13 cellular contexts compared by ENCODE assay signal in the genomic region with DNA sequence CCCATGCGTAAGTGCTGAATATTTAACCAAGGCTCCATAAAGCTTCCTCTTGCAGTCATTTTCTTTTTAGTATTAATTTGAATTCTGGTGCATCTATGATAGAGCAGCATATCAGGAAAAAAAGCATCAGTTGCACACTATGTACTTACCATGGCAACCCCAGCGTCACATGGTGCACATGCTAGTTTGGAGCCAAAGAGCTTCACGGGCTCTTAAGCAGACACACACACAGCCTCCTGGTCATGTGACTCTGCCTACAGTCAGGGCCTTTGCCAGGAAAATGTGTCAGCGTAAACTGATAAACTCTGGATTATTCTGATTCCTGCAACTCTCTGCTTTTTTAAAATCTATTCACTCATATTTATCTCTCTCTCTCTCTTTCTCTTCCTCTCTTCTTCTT. TPM values are rescaled to one million over a fixed set of nuclear protein-coding genes. Genes with fewer than 3 reads are reported as not detected.
A peak's percentile ranks its signal among the peaks of the same experiment; 100 is the strongest.
DNase-seq lines count a peak whose midpoint lies in the region; ATAC-seq, FAIRE-seq and TF ChIP-seq lines count a peak whose summit lies in the region.
"Had no signal": no experiment of that assay in that cellular context is flagged by ENCODE, and none has a peak within 500 bp of the region (broad histone marks: within the 10 kb centered on the region; RNA-seq: fewer than 3 reads in every experiment).

No MANE protein-coding gene starts in this region.

- no peaks in the 10 kb centered on the region for H3K27me3 ChIP-seq in K562 (ENCODE audit: control insufficient read depth in 2 of 2, insufficient read depth in 2 of 2, low read length in 2 of 2)
- H3K27me3 ChIP-seq: ovary, SJCRH30 had no signal

- no peaks in the 10 kb centered on the region for H3K79me2 ChIP-seq in K562 (ENCODE audit: control insufficient read depth, insufficient read depth, low read length)

- ATAC-seq in K562 = no peak
- no peak for ATAC-seq in HG02798 (IDR thresholded peaks at IDR 0.05; ENCODE audit: poor library complexity, unreplicated experiment)
- no peak for ATAC-seq in GM18520 (IDR thresholded peaks at IDR 0.05; ENCODE audit: unreplicated experiment)
- ATAC-seq: activated T-cell treated with anti-CD3 and anti-CD28 coated beads, Interleukin-2, amount 50 U/mL, for 72 hours; stimulated activated naive CD8-positive, alpha-beta T cell treated with anti-CD3 and anti-CD28 coated beads, Interleukin-15, amount 100 ng/mL, for 72 hours had no signal

- no peaks in the 10 kb centered on the region for H3K36me3 Mint-ChIP-seq in immature natural killer cell

- H3K27ac ChIP-seq in K562 (ENCODE audit: extremely low read depth, low read depth, low read length) = no peak overlapping the region
- H3K27ac ChIP-seq: ovary, SJCRH30 had no signal

- H3K27ac Mint-ChIP-seq in immature natural killer cell = no peak overlapping the region
- H3K27ac Mint-ChIP-seq: activated T-cell treated with anti-CD3 and anti-CD28 coated beads, Interleukin-2, amount 50 U/mL, for 72 hours; stimulated activated naive CD8-positive, alpha-beta T cell treated with anti-CD3 and anti-CD28 coated beads, Interleukin-15, amount 100 ng/mL, for 72 hours had no signal

- peaks cover 0 to 4% (median 3%) of the 10 kb centered on the region in 3 donors for H3K27me3 Mint-ChIP-seq in immature natural killer cell (ENCODE audit: low read depth in 3 of 3)

- H3K4me1 ChIP-seq in K562 (replicated peaks in 1 of 2; ENCODE audit: control insufficient read depth in 2 of 2, insufficient read depth in 2 of 2, low read length in 2 of 2) = no peaks in the 10 kb centered on the region
- H3K4me1 ChIP-seq: SJCRH30 had no signal

- H3K4me1 Mint-ChIP-seq in immature natural killer cell = no peaks in the 10 kb centered on the region
- H3K4me1 Mint-ChIP-seq: stimulated activated naive CD8-positive, alpha-beta T cell treated with anti-CD3 and anti-CD28 coated beads, Interleukin-15, amount 100 ng/mL, for 72 hours had no signal

- no peak overlapping the region for H3K9ac ChIP-seq in K562 (ENCODE audit: insufficient read depth in 1 of 2, low read depth in 2 of 2, low read length in 2 of 2)

- CTCF ChIA-PET in K562 (lab: Yijun Ruan, JAX; ENCODE audit: low intra/inter-chr PET ratio) = no interaction called here

- TF ChIP-seq EP300 in K562 (IDR thresholded peaks at IDR 0.05; ENCODE audit: low read length) = no peak

- H3K9me3 ChIP-seq in K562 (replicated peaks; ENCODE audit: control insufficient read depth, insufficient read depth, low read depth, low read length) = no peaks in the 10 kb centered on the region
- H3K9me3 ChIP-seq: ovary, SJCRH30 had no signal

- POLR2A ChIA-PET in K562 (lab: Yijun Ruan, JAX) = interaction anchor here (0.6 kb wide), 1 partner anchor 304 kb away, joined by 3 read pairs; no protein-coding TSS in a partner anchor

- no peak overlapping the region for H3K4me3 ChIP-seq in K562
- H3K4me3 ChIP-seq: ovary, SJCRH30 had no signal

- no peak for FAIRE-seq in K562 (lab: Jason Lieb, UNC)
- FAIRE-seq: D721Med had no signal

- H3K4me3 Mint-ChIP-seq in immature natural killer cell = no peak overlapping the region
- H3K4me3 Mint-ChIP-seq: activated T-cell treated with anti-CD3 and anti-CD28 coated beads, Interleukin-2, amount 50 U/mL, for 72 hours; stimulated activated naive CD8-positive, alpha-beta T cell treated with anti-CD3 and anti-CD28 coated beads, Interleukin-15, amount 100 ng/mL, for 72 hours had no signal

- H3K4me2 ChIP-seq in K562 (ENCODE audit: insufficient read depth, low read length) = no peak overlapping the region

- intact Hi-C loops in K562 (cut with micrococcal nuclease) = no loop called here

- H2AFZ ChIP-seq in K562 (ENCODE audit: low read depth, low read length) = no peak overlapping the region

- no peaks in the 10 kb centered on the region for H4K20me1 ChIP-seq in K562 (replicated peaks; ENCODE audit: control insufficient read depth, insufficient read depth, low read length)

- H3K9me1 ChIP-seq in K562 (ENCODE audit: control insufficient read depth, insufficient read depth, low read length) = no peaks in the 10 kb centered on the region

- no TSS peak for BruUV-seq in K562 (replicated peaks; lab: Mats Ljungman, UMichigan)

- WGBS in K562 (ENCODE audit: insufficient coverage, low coverage, missing lambda C conversion rate) = 12% methylated on average over 4 of the region's 4 CpGs

- in situ Hi-C loops in K562 (cut with MboI) = no loop called here

- H3K36me3 ChIP-seq in K562 (ENCODE audit: control insufficient read depth, insufficient read depth, low read length) = no peaks in the 10 kb centered on the region
- H3K36me3 ChIP-seq: ovary, SJCRH30 had no signal

- DNase-seq in DMS153 (lab: John Stamatoyannopoulos, UW) (peak; percentile 72), NCI-H2081 (lab: John Stamatoyannopoulos, UW) (peak; percentile 81 to 93), K562 (ENCODE audit: extremely low read depth in 1 of 4, low spot score in 3 of 4) (peak in 1 of 4 experiments; percentile 23), middle frontal gyrus (ENCODE audit: extremely low spot score, low spot score) (peak; percentile 33), immature natural killer cell (no peak)
- no peak for DNase-seq in activated CD4-positive, alpha-beta T cell treated with anti-CD3 and anti-CD28 coated beads for 1 hour
- DNase-seq: activated T-cell treated with anti-CD3 and anti-CD28 coated beads, Interleukin-2, amount 50 U/mL, for 72 hours; ovary; stimulated activated naive CD8-positive, alpha-beta T cell treated with anti-CD3 and anti-CD28 coated beads, Interleukin-15, amount 100 ng/mL, for 72 hours had no signal

- TF ChIP-seq CTCF in K562 (IDR thresholded peaks at IDR 0.05 in 2 of 3, conservative IDR thresholded peaks at IDR 0.05 in 1 of 3; ENCODE audit: insufficient read depth in 2 of 3, low read depth in 1 of 3, low read length in 3 of 3) = no peak

- no peak for TF ChIP-seq RAD21 in K562 (CRISPR knock-in tag; conservative IDR thresholded peaks at IDR 0.05 in 1 of 2, IDR thresholded peaks at IDR 0.05 in 1 of 2)

- TF ChIP-seq POLR2A in K562 (conservative IDR thresholded peaks at IDR 0.05) = no peak

- H3K9me3 Mint-ChIP-seq in immature natural killer cell = peaks cover 0 to 4% (median 0%) of the 10 kb centered on the region in 6 donors
- H3K9me3 Mint-ChIP-seq: activated T-cell treated with anti-CD3 and anti-CD28 coated beads, Interleukin-2, amount 50 U/mL, for 72 hours; stimulated activated naive CD8-positive, alpha-beta T cell treated with anti-CD3 and anti-CD28 coated beads, Interleukin-15, amount 100 ng/mL, for 72 hours had no signal

TF ChIP-seq in K562, 482 proteins besides CTCF, POLR2A, EP300 and RAD21 (continues in another document):
- TF ChIP-seq FOXJ2 (tag; IDR thresholded peaks at IDR 0.05) = peak; percentile 89

RNA-seq across cellular contexts. Expression of gene NYAP2, which starts 30.2 kb away (rescaled TPM):
- 0.07 and 0.16 TPM in 2 replicates for total RNA-seq in K562 (2011; cell fraction: chromatin; rRNA removed; ENCODE audit: low replicate concordance)
- total RNA-seq in K562 (2011; cell fraction: nucleolus; rRNA removed) = not detected in 2 replicates
- 0.07 and 0.08 TPM in 2 replicates for total RNA-seq in K562 (2011; cell fraction: nucleoplasm; rRNA removed)
- total RNA-seq in K562 (2014; rRNA removed) (0.04 TPM in 1 of 2 replicates, not detected in the other), K562 (2014; rRNA removed; fragmentation: Illumina TruSeq; extraction: Trizol) (0.04 and 0.10 TPM in 2 replicates), K562 (2015; rRNA removed; fragmentation: Illumina TruSeq; extraction: Trizol) (0.04 TPM in 2 replicates), K562 (2021) (0.04 TPM in 2 replicates)
- polyA plus RNA-seq in K562 (2011; rRNA removed) (0.01 and 0.03 TPM in 2 replicates), K562 (2014; fragmentation: Illumina TruSeq; extraction: Trizol) (0.04 TPM in 1 of 2 replicates, not detected in the other), K562 (2014; fragmentation: Nextera tagmentation; extraction: Ambion mirVana) (not detected), K562 (2014; rRNA removed) (0.03 and 0.08 TPM in 2 replicates), immature natural killer cell (not detected)
- 0.01 TPM in 1 of 2 replicates, not detected in the other for polyA plus RNA-seq in K562 (2011; cell fraction: cytosol; rRNA removed)
- 0.08 and 0.17 TPM in 2 replicates for polyA plus RNA-seq in K562 (2011; cell fraction: nucleus; rRNA removed)
- 0.03 TPM in 2 replicates for polyA plus RNA-seq in K562 (2012)
- polyA minus RNA-seq in K562 (2011; rRNA and poly(A)+ RNA removed) = 0.11 TPM in 1 of 2 replicates, not detected in the other
- not detected in 2 replicates for polyA minus RNA-seq in K562 (2011; cell fraction: cytosol; rRNA and poly(A)+ RNA removed)
- under 0.01 TPM in 1 of 2 replicates, not detected in the other for polyA minus RNA-seq in K562 (2011; cell fraction: nucleus; rRNA and poly(A)+ RNA removed)

Comparison
In these comparisons a context has a peak if more than half of its experiments do, and no peak if none do; other contexts are left out.
1. DNase-seq: peak in DMS153 (single experiment), NCI-H2081 (2 of 2) and middle frontal gyrus (single experiment); none in activated CD4-positive, alpha-beta T cell treated with anti-CD3 and anti-CD28 coated beads for 1 hour (single experiment) and immature natural killer cell (0 of 3).